Comparison of ENCODE assay signal across 25 cellular contexts in genomic region chrX:32562261-32562660, GRCh38.
DNase-seq lines count a peak whose midpoint lies in the region; ATAC-seq, FAIRE-seq and TF ChIP-seq lines count a peak whose summit lies in the region.
"Had no signal": no experiment of that assay in that cellular context is flagged by ENCODE, and none has a peak within 500 bp of the region (broad histone marks: within the 10 kb centered on the region; RNA-seq: fewer than 3 reads in every experiment).

No MANE protein-coding gene starts in this region.

- peaks cover 18% of the 10 kb centered on the region for H3K4me1 Mint-ChIP-seq in Caco-2 (ENCODE audit: low read depth, unreplicated experiment)
- peaks cover 36% of the 10 kb centered on the region for H3K4me1 Mint-ChIP-seq in mesothelial cell of epicardium
- H3K4me1 Mint-ChIP-seq: CD14-positive monocyte had no signal

- DNase-seq in Caco-2 = no peak
- DNase-seq in mesothelial cell of epicardium (ENCODE audit: low spot score in 2 of 2, unreplicated experiment in 2 of 2) = no peak
- DNase-seq in retinal pigment epithelial cell (ENCODE audit: low read depth) = peak; percentile 31
- DNase-seq in NCI-H1436 (lab: John Stamatoyannopoulos, UW) = no peak
- no peak for DNase-seq in NCI-H1092 treated with DMSO at 0.1 percent for 48 hours (lab: John Stamatoyannopoulos, UW)
- DNase-seq in urothelium cell line (ENCODE audit: low spot score) = no peak
- DNase-seq: 8988T; ACHN; BE2C; C1 segment of cervical spinal cord; Calu3; CD4-positive, CD25-positive, alpha-beta regulatory T cell; CD8-positive, alpha-beta T cell; COR-L47; DMS79 treated with DMSO at 0.1 percent for 48 hours; GF-D8 had no signal

- intact Hi-C loops in Caco-2 (cut with micrococcal nuclease; ENCODE audit: unreplicated experiment) = no loop called here

- ATAC-seq in GM21367 (IDR thresholded peaks at IDR 0.05; ENCODE audit: unreplicated experiment) = no peak
- ATAC-seq: CD8-positive, alpha-beta T cell had no signal

- POLR2A ChIA-PET in Caco-2 (lab: Charles Lee) = no interaction called here

- TF ChIP-seq CTCF in Caco-2 (IDR thresholded peaks at IDR 0.05; ENCODE audit: insufficient read depth in 1 of 2, low read depth in 1 of 2, low read length in 1 of 2, severe bottlenecking in 1 of 2, unreplicated experiment in 1 of 2) (no peak), mesothelial cell of epicardium (IDR thresholded peaks at IDR 0.05; ENCODE audit: unreplicated experiment) (no peak), retinal pigment epithelial cell (conservative IDR thresholded peaks at IDR 0.05; ENCODE audit: low read depth, low read length) (no peak)

- H3K4me3 ChIP-seq in Caco-2 (ENCODE audit: low read depth, low read length) = no peak overlapping the region
- H3K4me3 ChIP-seq in retinal pigment epithelial cell (ENCODE audit: low read length) = no peak overlapping the region
- H3K4me3 ChIP-seq: BLaER1 had no signal

- no peaks in the 10 kb centered on the region for H3K36me3 Mint-ChIP-seq in Caco-2 (ENCODE audit: insufficient read depth, unreplicated experiment)
- peaks cover 14% of the 10 kb centered on the region for H3K36me3 Mint-ChIP-seq in mesothelial cell of epicardium
- H3K36me3 Mint-ChIP-seq: CD14-positive monocyte; CD4-positive, CD25-positive, alpha-beta regulatory T cell; CD8-positive, alpha-beta T cell had no signal

- H3K4me3 Mint-ChIP-seq in Caco-2 (ENCODE audit: unreplicated experiment) (peak overlapping the region; percentile 65), mesothelial cell of epicardium (no peak overlapping the region)
- H3K4me3 Mint-ChIP-seq: CD14-positive monocyte; CD4-positive, CD25-positive, alpha-beta regulatory T cell; CD8-positive, alpha-beta T cell had no signal

- H3K9me3 Mint-ChIP-seq in Caco-2 (ENCODE audit: unreplicated experiment) (no peaks in the 10 kb centered on the region), mesothelial cell of epicardium (no peaks in the 10 kb centered on the region)
- H3K9me3 Mint-ChIP-seq: CD8-positive, alpha-beta T cell had no signal

- BruUV-seq in Caco-2 (replicated peaks; lab: Mats Ljungman, UMichigan) = no TSS peak

- CTCF ChIA-PET in Caco-2 (lab: Charles Lee) = no interaction called here

- H3K27me3 ChIP-seq in Caco-2 (replicated peaks; ENCODE audit: control insufficient read depth, insufficient read depth, low read length) = no peaks in the 10 kb centered on the region
- H3K27me3 ChIP-seq: BE2C had no signal

- no peaks in the 10 kb centered on the region for H3K9me3 ChIP-seq in Caco-2
- H3K9me3 ChIP-seq: BE2C, BLaER1 had no signal

- no peaks in the 10 kb centered on the region for H3K36me3 ChIP-seq in Caco-2 (ENCODE audit: control insufficient read depth, insufficient read depth, low read length)
- H3K36me3 ChIP-seq: BE2C, BLaER1 had no signal

- H3K27me3 Mint-ChIP-seq in Caco-2 (ENCODE audit: insufficient read depth, unreplicated experiment) (no peaks in the 10 kb centered on the region), mesothelial cell of epicardium (ENCODE audit: low read depth) (no peaks in the 10 kb centered on the region)
- H3K27me3 Mint-ChIP-seq: CD4-positive, CD25-positive, alpha-beta regulatory T cell had no signal

- no peak overlapping the region for H3K27ac Mint-ChIP-seq in Caco-2 (ENCODE audit: unreplicated experiment)
- peak overlapping the region; percentile 56 for H3K27ac Mint-ChIP-seq in mesothelial cell of epicardium
- H3K27ac Mint-ChIP-seq: CD4-positive, CD25-positive, alpha-beta regulatory T cell; CD8-positive, alpha-beta T cell had no signal

- H3K4me1 ChIP-seq in Caco-2 = peaks cover 7% of the 10 kb centered on the region
- H3K4me1 ChIP-seq: BE2C, BLaER1 had no signal

- FAIRE-seq in colon (lab: Jason Lieb, UNC) (peak; percentile 58), urothelium cell line (lab: Jason Lieb, UNC) (no peak)
- FAIRE-seq: A204.1, D721Med, G401.6, GM12891, GM19239 had no signal
